1 cellular context compared by ENCODE assay signal in the genomic region with DNA sequence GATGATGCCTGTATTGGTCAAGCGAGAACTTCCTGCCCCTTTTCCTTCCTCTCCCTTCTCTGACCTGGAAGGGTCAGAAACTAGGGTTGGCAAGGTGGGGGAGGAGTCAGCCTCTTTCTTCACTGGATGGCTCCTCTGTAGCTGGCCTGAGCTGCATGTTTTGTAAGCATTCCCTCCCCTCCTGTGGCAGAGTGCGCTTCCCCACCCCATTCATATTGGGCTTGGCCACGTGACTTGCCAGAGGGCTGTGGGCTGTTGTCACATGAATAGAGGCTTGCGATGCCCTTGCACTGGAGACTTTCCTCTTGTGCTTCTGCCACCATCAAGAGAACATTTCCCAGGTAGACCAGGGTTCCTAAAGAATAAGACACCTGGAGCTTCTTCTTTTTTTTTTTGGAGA.
TF ChIP-seq lines count a peak whose summit lies in the region.

No MANE protein-coding gene starts in this region.

TF ChIP-seq in K562, 482 proteins besides CTCF, POLR2A, EP300 and RAD21:
- TF ChIP-seq PHF8 (IDR thresholded peaks at IDR 0.05; ENCODE audit: borderline replicate concordance, low read length) = no peak
- 0 out of 2 replicates have a peak, but pooled peaks have one; percentile 34 for TF ChIP-seq RAD51 (IDR thresholded peaks at IDR 0.05; ENCODE audit: borderline replicate concordance, low read depth)
- TF ChIP-seq ZNF146 (CRISPR knock-in tag; IDR thresholded peaks at IDR 0.05; ENCODE audit: unreplicated experiment) = no peak
- peak; percentile 42; the same call in 1 of the 2 replicates for TF ChIP-seq USF1 (CRISPR knock-in tag; IDR thresholded peaks at IDR 0.05)
- no peak for TF ChIP-seq XRCC5 (IDR thresholded peaks at IDR 0.05; ENCODE audit: low read depth, low read length)
- TF ChIP-seq, protein P1, sequence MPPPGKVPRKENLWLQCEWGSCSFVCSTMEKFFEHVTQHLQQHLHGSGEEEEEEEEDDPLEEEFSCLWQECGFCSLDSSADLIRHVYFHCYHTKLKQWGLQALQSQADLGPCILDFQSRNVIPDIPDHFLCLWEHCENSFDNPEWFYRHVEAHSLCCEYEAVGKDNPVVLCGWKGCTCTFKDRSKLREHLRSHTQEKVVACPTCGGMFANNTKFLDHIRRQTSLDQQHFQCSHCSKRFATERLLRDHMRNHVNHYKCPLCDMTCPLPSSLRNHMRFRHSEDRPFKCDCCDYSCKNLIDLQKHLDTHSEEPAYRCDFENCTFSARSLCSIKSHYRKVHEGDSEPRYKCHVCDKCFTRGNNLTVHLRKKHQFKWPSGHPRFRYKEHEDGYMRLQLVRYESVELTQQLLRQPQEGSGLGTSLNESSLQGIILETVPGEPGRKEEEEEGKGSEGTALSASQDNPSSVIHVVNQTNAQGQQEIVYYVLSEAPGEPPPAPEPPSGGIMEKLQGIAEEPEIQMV (tag; conservative IDR thresholded peaks at IDR 0.05; ENCODE audit: low read depth) = no peak
- TF ChIP-seq USF2 (CRISPR knock-in tag; IDR thresholded peaks at IDR 0.05) = peak; percentile 43
